ENCODE assay signal across 26 cellular contexts in genomic region chr3:29426302-29427226, GRCh38.
DNase-seq lines count a peak whose midpoint lies in the region; ATAC-seq, FAIRE-seq and TF ChIP-seq lines count a peak whose summit lies in the region.
"Had no signal": no experiment of that assay in that cellular context is flagged by ENCODE, and none has a peak within 500 bp of the region (broad histone marks: within the 10 kb centered on the region; RNA-seq: fewer than 3 reads in every experiment).

No MANE protein-coding gene starts in this region.

- TF ChIP-seq CTCF in left ventricle myocardium inferior (IDR thresholded peaks at IDR 0.05; ENCODE audit: borderline replicate concordance) (no peak), K562 (IDR thresholded peaks at IDR 0.05 in 2 of 3, conservative IDR thresholded peaks at IDR 0.05 in 1 of 3; ENCODE audit: insufficient read depth in 2 of 3, low read depth in 1 of 3, low read length in 3 of 3) (no peak), transverse colon (IDR thresholded peaks at IDR 0.05) (no peak), H9 (conservative IDR thresholded peaks at IDR 0.05) (no peak)

- H2AFZ ChIP-seq in K562 (ENCODE audit: low read depth, low read length) (no peak overlapping the region), GM23248 (no peak overlapping the region), H9 (ENCODE audit: low read length) (no peak overlapping the region)

- WGBS in right cardiac atrium, result 90% methylated on average over 2 of the region's 2 CpGs
- 0% methylated on average over 2 of the region's 2 CpGs for WGBS in K562 (ENCODE audit: insufficient coverage, low coverage, missing lambda C conversion rate)
- 68 to 74% methylated on average over 2 of the region's 2 CpGs for WGBS in transverse colon (ENCODE audit: low coverage in 1 of 2), 2 donors
- 97 to 100% methylated on average over 2 of the region's 2 CpGs for WGBS in GM23248 (ENCODE audit: low coverage in 1 of 2, low lambda C conversion rate in 2 of 2, missing lambda C conversion rate in 2 of 2), 2 experiments
- no CpG with 5 or more reads among the region's 2 CpGs for WGBS in H9 (ENCODE audit: extremely low coverage, insufficient read length, low lambda C conversion rate)

- TF ChIP-seq POLR2A in K562 (conservative IDR thresholded peaks at IDR 0.05) (no peak), transverse colon (IDR thresholded peaks at IDR 0.05) (no peak)

- H2BK5ac ChIP-seq in H9 (ENCODE audit: insufficient read length, low read length), result no peak overlapping the region

- no peak overlapping the region for H3K14ac ChIP-seq in H9 (ENCODE audit: insufficient read depth, low read length)

- H2BK15ac ChIP-seq in H9 (ENCODE audit: low read depth, low read length), result no peak overlapping the region

- H3T11ph ChIP-seq in H9 (ENCODE audit: low read length), result no peak overlapping the region

- H3K79me2 ChIP-seq in K562 (ENCODE audit: control insufficient read depth, insufficient read depth, low read length) (no peaks in the 10 kb centered on the region), GM23248 (ENCODE audit: insufficient read depth) (peaks cover 91% of the 10 kb centered on the region), H9 (ENCODE audit: insufficient read depth, low read length) (no peaks in the 10 kb centered on the region)

- H2BK20ac ChIP-seq in H9 (ENCODE audit: low read depth, low read length, poor library complexity, severe bottlenecking), result no peak overlapping the region

- no peaks in the 10 kb centered on the region for H3K9me3 Mint-ChIP-seq in H9
- H3K9me3 Mint-ChIP-seq: activated naive CD4-positive, alpha-beta T cell treated with anti-CD3 and anti-CD28 coated beads, Interleukin-2, amount 10 ng/mL, durations not matched to agents 7 days and 5 days; T-cell had no signal

- no peak overlapping the region; a peak in 1 of 7 replicates for H3K27ac Mint-ChIP-seq in H9
- H3K27ac Mint-ChIP-seq: activated naive CD4-positive, alpha-beta T cell treated with anti-CD3 and anti-CD28 coated beads, Interleukin-2, amount 10 ng/mL, durations not matched to agents 7 days and 5 days; CD4-positive, CD25-positive, alpha-beta regulatory T cell; naive thymus-derived CD4-positive, alpha-beta T cell; T-cell had no signal

- FAIRE-seq in K562 (lab: Jason Lieb, UNC), result no peak

- ATAC-seq in right cardiac atrium (no peak), K562 (no peak)
- ATAC-seq: activated T-cell treated with anti-CD3 and anti-CD28 coated beads, Interleukin-2, amount 50 U/mL, for 72 hours; naive thymus-derived CD4-positive, alpha-beta T cell; T-cell had no signal

- H4K20me1 ChIP-seq in K562 (replicated peaks; ENCODE audit: control insufficient read depth, insufficient read depth, low read length), result no peaks in the 10 kb centered on the region
- no peaks in the 10 kb centered on the region for H4K20me1 ChIP-seq in GM23248 (ENCODE audit: insufficient read depth)
- H4K20me1 ChIP-seq in H9 (ENCODE audit: control insufficient read depth, insufficient read depth, insufficient read length), result no peaks in the 10 kb centered on the region

- no peak overlapping the region for H3K4me2 ChIP-seq in K562 (ENCODE audit: insufficient read depth, low read length)
- no peak overlapping the region for H3K4me2 ChIP-seq in GM23248 (ENCODE audit: unreplicated experiment)
- no peak overlapping the region for H3K4me2 ChIP-seq in H9 (ENCODE audit: insufficient read depth, insufficient read length, low read length)
- H3K4me2 ChIP-seq: KMS-11 had no signal

- H3K9ac ChIP-seq in K562 (ENCODE audit: insufficient read depth in 1 of 2, low read depth in 2 of 2, low read length in 2 of 2) (no peak overlapping the region), GM23248 (no peak overlapping the region), H9 (ENCODE audit: extremely low read depth, insufficient read length, low read length) (no peak overlapping the region)
- H3K9ac ChIP-seq: KMS-11 had no signal

- H4K8ac ChIP-seq in H9 (replicated peaks; ENCODE audit: insufficient read length, low read depth, low read length), result no peak overlapping the region

- in situ Hi-C loops in K562 (cut with MboI), result no loop called here
- in situ Hi-C loops in transverse colon (cut with MboI; ENCODE audit: low pct_ligation_motif_present in 1 of 4, low pct_unique_long_range_greater_than_20kb in 1 of 4, low sequenced_read_pairs in 3 of 4), result no loop called here
- in situ Hi-C loops in GM23248 (cut with MboI), result no loop called here

- H3K4me1 ChIP-seq in left ventricle myocardium inferior (peaks cover 57% of the 10 kb centered on the region), right cardiac atrium (ENCODE audit: control insufficient read depth, insufficient read depth, low read length) (peaks cover 4% of the 10 kb centered on the region), K562 (replicated peaks in 1 of 2; ENCODE audit: control insufficient read depth in 2 of 2, insufficient read depth in 2 of 2, low read length in 2 of 2) (no peaks in the 10 kb centered on the region), transverse colon (peaks cover 0 to 14% (median 3%) of the 10 kb centered on the region in 4 donors), GM23248 (ENCODE audit: insufficient read depth) (peaks cover 39% of the 10 kb centered on the region), H9 (ENCODE audit: insufficient read depth, low read length) (no peaks in the 10 kb centered on the region; the same call in 1 of the 2 replicates)

- no peak overlapping the region for H2BK12ac ChIP-seq in H9 (ENCODE audit: insufficient read length, low read depth, low read length)

- H3K36me3 Mint-ChIP-seq in H9 (ENCODE audit: insufficient read depth in 1 of 3, low read depth in 3 of 3), result no peaks in the 10 kb centered on the region
- H3K36me3 Mint-ChIP-seq: activated naive CD4-positive, alpha-beta T cell treated with anti-CD3 and anti-CD28 coated beads, Interleukin-2, amount 10 ng/mL, durations not matched to agents 7 days and 5 days; CD4-positive, CD25-positive, alpha-beta regulatory T cell; naive thymus-derived CD4-positive, alpha-beta T cell; T-cell had no signal

- no peak overlapping the region for H3K4ac ChIP-seq in H9 (ENCODE audit: low read depth, low read length)

- H3K36me3 ChIP-seq in left ventricle myocardium inferior (no peaks in the 10 kb centered on the region), K562 (ENCODE audit: control insufficient read depth, insufficient read depth, low read length) (no peaks in the 10 kb centered on the region), transverse colon (no peaks in the 10 kb centered on the region), GM23248 (ENCODE audit: low read depth) (no peaks in the 10 kb centered on the region)
- H3K36me3 ChIP-seq: gastroesophageal sphincter, thyroid gland had no signal

- peaks cover 12 to 16% of the 10 kb centered on the region in 2 experiments for H3K4me1 Mint-ChIP-seq in H9
- H3K4me1 Mint-ChIP-seq: activated naive CD4-positive, alpha-beta T cell treated with anti-CD3 and anti-CD28 coated beads, Interleukin-2, amount 10 ng/mL, durations not matched to agents 7 days and 5 days; naive thymus-derived CD4-positive, alpha-beta T cell; T-cell had no signal

- H3K9me3 ChIP-seq in left ventricle myocardium inferior (replicated peaks), result no peaks in the 10 kb centered on the region
- H3K9me3 ChIP-seq in right cardiac atrium (ENCODE audit: control insufficient read depth, low read length), result no peaks in the 10 kb centered on the region
- no peaks in the 10 kb centered on the region; the same call in 1 of the 2 replicates for H3K9me3 ChIP-seq in K562 (replicated peaks; ENCODE audit: control insufficient read depth, insufficient read depth, low read depth, low read length)
- H3K9me3 ChIP-seq in transverse colon, result no peaks in the 10 kb centered on the region
- H3K9me3 ChIP-seq in GM23248 (ENCODE audit: low read depth), result no peaks in the 10 kb centered on the region
- H3K9me3 ChIP-seq in H9 (ENCODE audit: control insufficient read depth, low read depth, low read length), result no peaks in the 10 kb centered on the region
- H3K9me3 ChIP-seq: gastroesophageal sphincter, thyroid gland had no signal

- peak overlapping the region; percentile 20 for H3K4me3 ChIP-seq in left ventricle myocardium inferior
- H3K4me3 ChIP-seq in right cardiac atrium (ENCODE audit: low read length), result no peak overlapping the region
- no peak overlapping the region for H3K4me3 ChIP-seq in K562
- no peak overlapping the region for H3K4me3 ChIP-seq in transverse colon
- no peak overlapping the region for H3K4me3 ChIP-seq in GM23248
- H3K4me3 ChIP-seq: gastroesophageal sphincter, thyroid gland had no signal

- H2AK5ac ChIP-seq in H9 (ENCODE audit: insufficient read length, low read length), result no peak overlapping the region

- no peak overlapping the region for H2BK120ac ChIP-seq in H9 (ENCODE audit: low read depth, low read length, poor library complexity, severe bottlenecking)

- H3K27me3 ChIP-seq in left ventricle myocardium inferior (ENCODE audit: low read depth), result no peaks in the 10 kb centered on the region
- H3K27me3 ChIP-seq in right cardiac atrium (ENCODE audit: control insufficient read depth, insufficient read depth), result no peaks in the 10 kb centered on the region
- H3K27me3 ChIP-seq in K562 (ENCODE audit: control insufficient read depth in 2 of 2, insufficient read depth in 2 of 2, low read length in 2 of 2), result no peaks in the 10 kb centered on the region
- H3K27me3 ChIP-seq in transverse colon, result no peaks in the 10 kb centered on the region
- no peaks in the 10 kb centered on the region for H3K27me3 ChIP-seq in GM23248 (replicated peaks; ENCODE audit: insufficient read depth)
- no peaks in the 10 kb centered on the region for H3K27me3 ChIP-seq in H9 (ENCODE audit: insufficient read depth, low read length)
- H3K27me3 ChIP-seq: gastroesophageal sphincter, thyroid gland had no signal

- no TSS peak for BruUV-seq in K562 (replicated peaks; lab: Mats Ljungman, UMichigan)

- no peak for TF ChIP-seq RAD21 in K562 (CRISPR knock-in tag; conservative IDR thresholded peaks at IDR 0.05 in 1 of 2, IDR thresholded peaks at IDR 0.05 in 1 of 2)

- CTCF ChIA-PET in K562 (lab: Yijun Ruan, JAX; ENCODE audit: low intra/inter-chr PET ratio), result no interaction called here

- no peaks in the 10 kb centered on the region for H3K9me1 ChIP-seq in K562 (ENCODE audit: control insufficient read depth, insufficient read depth, low read length)

- intact Hi-C loops in left ventricle myocardium inferior (cut with micrococcal nuclease) (no loop called here), right cardiac atrium (cut with DNase I) (no loop called here), K562 (cut with micrococcal nuclease) (no loop called here), transverse colon (cut with DNase I; ENCODE audit: low total_unique reads) (no loop called here)

- no peaks in the 10 kb centered on the region for H3K23me2 ChIP-seq in H9 (ENCODE audit: insufficient read length, low read depth, low read length, poor library complexity, severe bottlenecking)

- DNase-seq in left ventricle myocardium inferior (no peak), right cardiac atrium (no peak), NCI-H1930 (lab: John Stamatoyannopoulos, UW) (peak; percentile 68 to 84), K562 (ENCODE audit: extremely low read depth in 1 of 4, low spot score in 3 of 4) (no peak), transverse colon (no peak), GM23248 (no peak), T-helper 2 cell (no peak), H9 (no peak)
- DNase-seq: activated CD4-positive, alpha-beta T cell treated with anti-CD3 and anti-CD28 coated beads for 4 hours; activated naive CD4-positive, alpha-beta T cell treated with anti-CD3 and anti-CD28 coated beads, Interleukin-2, amount 10 ng/mL, durations not matched to agents 7 days and 5 days; activated T-cell treated with anti-CD3 and anti-CD28 coated beads, Interleukin-2, amount 50 U/mL, for 72 hours; CD4-positive, CD25-positive, alpha-beta regulatory T cell; central memory CD4-positive, alpha-beta T cell; DMS 273 treated with DMSO at 0.1 percent for 48 hours; kidney glomerular epithelial cell; mesenchymal stem cell; MV-4-11; naive thymus-derived CD4-positive, alpha-beta T cell; NCI-H446 treated with DMSO at 0.1 percent for 48 hours; stimulated activated CD4-positive, alpha-beta T cell treated with anti-CD3 and anti-CD28 coated beads, Interleukin-2, amount 100 ng/mL, for 24 hours; stimulated activated naive CD4-positive, alpha-beta T cell; T-cell; thyroid gland had no signal

- no peak overlapping the region for H3K4me3 Mint-ChIP-seq in H9
- H3K4me3 Mint-ChIP-seq: activated naive CD4-positive, alpha-beta T cell treated with anti-CD3 and anti-CD28 coated beads, Interleukin-2, amount 10 ng/mL, durations not matched to agents 7 days and 5 days; activated T-cell treated with anti-CD3 and anti-CD28 coated beads, Interleukin-2, amount 50 U/mL, for 72 hours; CD4-positive, CD25-positive, alpha-beta regulatory T cell; naive thymus-derived CD4-positive, alpha-beta T cell; T-cell had no signal

- no peaks in the 10 kb centered on the region for H3K79me1 ChIP-seq in H9 (ENCODE audit: insufficient read depth, low read depth, low read length, poor library complexity, severe bottlenecking)

- no peak overlapping the region for H3K23ac ChIP-seq in H9 (ENCODE audit: insufficient read length, low read depth, low read length)

- no peak overlapping the region for H3K18ac ChIP-seq in H9 (ENCODE audit: insufficient read length, low read depth, low read length)

- POLR2A ChIA-PET in K562 (lab: Yijun Ruan, JAX), result no interaction called here

- no peak for TF ChIP-seq EP300 in K562 (IDR thresholded peaks at IDR 0.05; ENCODE audit: low read length)
- no peak for TF ChIP-seq EP300 in transverse colon (IDR thresholded peaks at IDR 0.05; ENCODE audit: low read depth)

- H4K5ac ChIP-seq in H9 (ENCODE audit: insufficient read length, low read depth, low read length), result no peak overlapping the region

- no peaks in the 10 kb centered on the region for H3K9me2 ChIP-seq in GM23248 (ENCODE audit: insufficient read depth)

- no peak overlapping the region for H4K91ac ChIP-seq in H9 (ENCODE audit: insufficient read length, low read depth, low read length)

- H3F3A ChIP-seq in GM23248 (ENCODE audit: insufficient read depth), result peaks cover 34% of the 10 kb centered on the region

- H3K27ac ChIP-seq in left ventricle myocardium inferior (replicated peaks), result peak overlapping the region; percentile 56
- no peak overlapping the region for H3K27ac ChIP-seq in right cardiac atrium (ENCODE audit: low read length)
- no peak overlapping the region for H3K27ac ChIP-seq in K562 (ENCODE audit: extremely low read depth, low read depth, low read length)
- peak overlapping the region in 3 of 4 donors; percentile 10 to 49 (median 18) for H3K27ac ChIP-seq in transverse colon
- H3K27ac ChIP-seq in GM23248, result no peak overlapping the region
- no peak overlapping the region for H3K27ac ChIP-seq in H9 (ENCODE audit: insufficient read length, low read depth, low read length)
- H3K27ac ChIP-seq: epithelial cell of prostate, gastroesophageal sphincter, KMS-11 had no signal

- H3K56ac ChIP-seq in H9 (ENCODE audit: insufficient read length, low read depth, low read length), result no peak overlapping the region

- H3K27me3 Mint-ChIP-seq in H9 (ENCODE audit: low read depth), result no peaks in the 10 kb centered on the region
- H3K27me3 Mint-ChIP-seq: activated naive CD4-positive, alpha-beta T cell treated with anti-CD3 and anti-CD28 coated beads, Interleukin-2, amount 10 ng/mL, durations not matched to agents 7 days and 5 days; CD4-positive, CD25-positive, alpha-beta regulatory T cell; naive thymus-derived CD4-positive, alpha-beta T cell; T-cell had no signal

Comparison
In these comparisons a context has a peak if more than half of its experiments do, and no peak if none do; other contexts are left out.
1. H3K27ac ChIP-seq: peak in left ventricle myocardium inferior (single experiment) and transverse colon (3 of 4); none in right cardiac atrium (single experiment), K562 (single experiment), GM23248 (single experiment) and H9 (single experiment).
2. DNase-seq: peak in NCI-H1930 (2 of 2); none in left ventricle myocardium inferior (single experiment), right cardiac atrium (0 of 3), K562 (0 of 4), transverse colon (single experiment), GM23248 (single experiment), T-helper 2 cell (0 of 5) and H9 (single experiment).